In genomic region chr13:60260440-60260839, GRCh38 we compare ENCODE assay signal across 19 cellular contexts.
DNase-seq lines count a peak whose midpoint lies in the region; ATAC-seq and TF ChIP-seq lines count a peak whose summit lies in the region.
"Had no signal": no experiment of that assay in that cellular context is flagged by ENCODE, and none has a peak within 500 bp of the region (broad histone marks: within the 10 kb centered on the region; RNA-seq: fewer than 3 reads in every experiment).

No MANE protein-coding gene starts in this region.

- POLR2A ChIA-PET in Panc1 (lab: Charles Lee), result no interaction called here

- CTCF ChIA-PET in Panc1 (lab: Charles Lee), result no interaction called here

- in situ Hi-C loops in Panc1 (cut with HindIII; ENCODE audit: low pct_unique_long_range_greater_than_20kb, low sequenced_read_pairs), result no loop called here

- H3K36me3 Mint-ChIP-seq in HFFc6 (ENCODE audit: low read depth), result no peaks in the 10 kb centered on the region
- H3K36me3 Mint-ChIP-seq: naive B cell; stimulated activated effector memory CD8-positive, alpha-beta T cell treated with anti-CD3 and anti-CD28 coated beads, Interleukin-12 subunit alpha, Interleukin-12 subunit beta, amount 100 ng/mL, for 72 hours had no signal

- no peaks in the 10 kb centered on the region for H3K36me3 ChIP-seq in Panc1 (ENCODE audit: control insufficient read depth, insufficient read depth, low read length)
- H3K36me3 ChIP-seq: gastroesophageal sphincter, thoracic aorta had no signal

- DNase-seq in HFFc6 (no peak), Panc1 (ENCODE audit: low read depth, low spot score) (no peak), iPS DF 19.7 (ENCODE audit: low read depth, low spot score) (peak; percentile 25), SHP77 (lab: John Stamatoyannopoulos, UW) (no peak), GOT3 (lab: John Stamatoyannopoulos, UW) (no peak), epidermal melanocyte (ENCODE audit: insufficient read length, low spot score) (no peak)
- no peak for DNase-seq in stimulated activated CD4-positive, alpha-beta T cell treated with anti-CD3 and anti-CD28 coated beads, Interleukin-2, amount 100 ng/mL, for 48 hours
- DNase-seq: activated effector memory CD4-positive, alpha-beta T cell treated with anti-CD3 and anti-CD28 coated beads, Interleukin-2, amount 50 U/mL, for 16 hours; AML-193; Calu3; GDM1; naive B cell; NCI-H1105 treated with DMSO at 0.1 percent for 48 hours; NCI-H446 had no signal

- H3K27me3 ChIP-seq in Panc1 (ENCODE audit: control insufficient read depth, insufficient read depth, low read length), result no peaks in the 10 kb centered on the region

- no peak overlapping the region for H3K27ac Mint-ChIP-seq in HFFc6
- H3K27ac Mint-ChIP-seq: naive B cell; stimulated activated effector memory CD8-positive, alpha-beta T cell treated with anti-CD3 and anti-CD28 coated beads, Interleukin-12 subunit alpha, Interleukin-12 subunit beta, amount 100 ng/mL, for 72 hours had no signal

- H3K9me3 Mint-ChIP-seq in HFFc6, result no peaks in the 10 kb centered on the region; the same call in 1 of the 2 replicates

- H3K27ac ChIP-seq in Panc1 (ENCODE audit: low read length), result no peak overlapping the region
- H3K27ac ChIP-seq: gastroesophageal sphincter, thoracic aorta had no signal

- H3K4me3 Mint-ChIP-seq in HFFc6, result no peak overlapping the region
- H3K4me3 Mint-ChIP-seq: naive B cell; stimulated activated effector memory CD8-positive, alpha-beta T cell treated with anti-CD3 and anti-CD28 coated beads, Interleukin-12 subunit alpha, Interleukin-12 subunit beta, amount 100 ng/mL, for 72 hours had no signal

- intact Hi-C loops in Panc1 (cut with micrococcal nuclease; ENCODE audit: unreplicated experiment), result no loop called here

- no peak for ATAC-seq in Panc1
- ATAC-seq: gastroesophageal sphincter; stimulated activated effector memory CD8-positive, alpha-beta T cell treated with anti-CD3 and anti-CD28 coated beads, Interleukin-12 subunit alpha, Interleukin-12 subunit beta, amount 100 ng/mL, for 72 hours had no signal

- H3K4me1 Mint-ChIP-seq in HFFc6 (ENCODE audit: low read depth), result no peaks in the 10 kb centered on the region
- H3K4me1 Mint-ChIP-seq: naive B cell; stimulated activated effector memory CD8-positive, alpha-beta T cell treated with anti-CD3 and anti-CD28 coated beads, Interleukin-12 subunit alpha, Interleukin-12 subunit beta, amount 100 ng/mL, for 72 hours had no signal

- no peaks in the 10 kb centered on the region for H3K9me3 ChIP-seq in Panc1 (ENCODE audit: control insufficient read depth, insufficient read depth, low read depth, low read length)
- H3K9me3 ChIP-seq: thoracic aorta had no signal

- TF ChIP-seq CTCF in GM12872 (IDR thresholded peaks at IDR 0.05; ENCODE audit: insufficient read depth, low read depth, low read length) (peak; percentile 11; the same call in 1 of the 3 replicates), HFFc6 (IDR thresholded peaks at IDR 0.05) (peak; percentile 19; the same call in 1 of the 2 replicates), Panc1 (IDR thresholded peaks at IDR 0.05) (peak; percentile 8; the same call in 1 of the 2 replicates)

- no TSS peak for BruUV-seq in Panc1 (replicated peaks; lab: Mats Ljungman, UMichigan)

- peaks cover 11% of the 10 kb centered on the region for H3K27me3 Mint-ChIP-seq in HFFc6 (ENCODE audit: insufficient read depth)

- H3K4me3 ChIP-seq in Panc1 (ENCODE audit: low read depth in 2 of 2, low read length in 2 of 2), result no peak overlapping the region
- H3K4me3 ChIP-seq: gastroesophageal sphincter, lung, thoracic aorta had no signal

- no peaks in the 10 kb centered on the region for H3K4me1 ChIP-seq in Panc1 (ENCODE audit: control insufficient read depth, insufficient read depth, low read length)
- H3K4me1 ChIP-seq: gastroesophageal sphincter had no signal
